20 cellular contexts compared by ENCODE assay signal in the genomic region with DNA sequence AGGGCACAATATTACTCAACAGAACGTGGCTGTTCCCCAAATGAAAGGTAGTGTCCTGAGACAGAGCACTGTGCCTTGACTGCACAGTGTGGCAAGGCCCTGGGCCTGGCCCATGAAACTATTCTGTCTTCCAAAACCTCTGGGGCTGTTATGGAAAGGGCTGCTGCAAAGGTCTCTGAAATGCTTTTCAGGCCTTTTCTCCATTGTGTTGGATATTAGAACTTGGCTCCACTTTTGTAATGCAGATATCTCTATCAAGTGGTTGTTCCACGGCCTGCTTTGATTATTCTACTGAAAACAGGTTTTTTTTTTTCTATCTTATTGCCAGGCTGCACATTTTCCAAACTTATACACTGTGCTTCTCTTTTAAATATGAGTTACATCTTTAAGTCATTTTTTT.
DNase-seq lines count a peak whose midpoint lies in the region; ATAC-seq and TF ChIP-seq lines count a peak whose summit lies in the region.
"Had no signal": no experiment of that assay in that cellular context is flagged by ENCODE, and none has a peak within 500 bp of the region (broad histone marks: within the 10 kb centered on the region; RNA-seq: fewer than 3 reads in every experiment).

No MANE protein-coding gene starts in this region.

- no peak for ATAC-seq in HG02885 (IDR thresholded peaks at IDR 0.05; ENCODE audit: poor library complexity, unreplicated experiment)
- ATAC-seq in CD4-positive, alpha-beta T cell (ENCODE audit: poor library complexity): no peak
- ATAC-seq: HepG2 had no signal

- DNase-seq in H7: peak; percentile 3
- peak; percentile 68 for DNase-seq in NT2/D1 (ENCODE audit: low read depth, low spot score)
- DNase-seq in iPS DF 19.7 (ENCODE audit: low read depth, low spot score): peak; percentile 25
- DNase-seq in iPS-NIHi7 (ENCODE audit: extremely low spot score): peak; percentile 16
- no peak for DNase-seq in NCI-H1105 (lab: John Stamatoyannopoulos, UW)
- no peak for DNase-seq in esophagus squamous epithelium (lab: John Stamatoyannopoulos, UW)
- no peak for DNase-seq in CD4-positive, alpha-beta T cell
- DNase-seq: CD8-positive, alpha-beta memory T cell; COR-L47; DMS 273 treated with DMSO at 0.1 percent for 48 hours; DMS53; GDM1; GM23248; HCEC 1CT; KBM-7 had no signal

- H3K9ac ChIP-seq in NT2/D1 (ENCODE audit: insufficient read length, low read depth): no peak overlapping the region
- H3K9ac ChIP-seq: BLaER1 treated with 17β-estradiol and CSF1 and Interleukin-3, amounts not matched to agents 10 nM and 100 nM; GM23248 had no signal

- POLR2A ChIA-PET in CD4-positive, alpha-beta T cell (lab: Charles Lee): no interaction called here

- TF ChIP-seq CTCF in esophagus squamous epithelium (IDR thresholded peaks at IDR 0.05): no peak
- no peak for TF ChIP-seq CTCF in CD4-positive, alpha-beta T cell (IDR thresholded peaks at IDR 0.05)

- H3K27ac Mint-ChIP-seq in CD4-positive, alpha-beta T cell: no peak overlapping the region
- H3K27ac Mint-ChIP-seq: B cell; CD8-positive, alpha-beta memory T cell; IgD-negative memory B cell had no signal

- no peak overlapping the region for H3K4me3 Mint-ChIP-seq in CD4-positive, alpha-beta T cell
- H3K4me3 Mint-ChIP-seq: B cell, IgD-negative memory B cell had no signal

- peaks cover 15% of the 10 kb centered on the region for H3K9me3 ChIP-seq in NT2/D1 (ENCODE audit: insufficient read depth, low read length)
- H3K9me3 ChIP-seq in esophagus squamous epithelium: no peaks in the 10 kb centered on the region
- no peaks in the 10 kb centered on the region for H3K9me3 ChIP-seq in CD4-positive, alpha-beta T cell (ENCODE audit: control insufficient read depth, low read length)
- H3K9me3 ChIP-seq: BLaER1 treated with 17β-estradiol and CSF1 and Interleukin-3, amounts not matched to agents 10 nM and 100 nM had no signal

- H3K4me1 ChIP-seq in NT2/D1 (ENCODE audit: insufficient read depth, insufficient read length): no peaks in the 10 kb centered on the region
- H3K4me1 ChIP-seq in esophagus squamous epithelium: no peaks in the 10 kb centered on the region
- H3K4me1 ChIP-seq: BLaER1 treated with 17β-estradiol and CSF1 and Interleukin-3, amounts not matched to agents 10 nM and 100 nM had no signal

- WGBS in esophagus squamous epithelium, 2 donors: 29 to 56% methylated on average over 2 of the region's 2 CpGs

- H3K4me1 Mint-ChIP-seq in CD4-positive, alpha-beta T cell (ENCODE audit: low read depth): no peaks in the 10 kb centered on the region
- H3K4me1 Mint-ChIP-seq: B cell; CD8-positive, alpha-beta memory T cell; IgD-negative memory B cell had no signal

- peaks cover 15% of the 10 kb centered on the region for H3K9me3 Mint-ChIP-seq in CD4-positive, alpha-beta T cell

- no peak overlapping the region for H3K27ac ChIP-seq in esophagus squamous epithelium
- no peak overlapping the region for H3K27ac ChIP-seq in CD4-positive, alpha-beta T cell (ENCODE audit: low read depth, low read length)
- H3K27ac ChIP-seq: BLaER1 treated with 17β-estradiol and CSF1 and Interleukin-3, amounts not matched to agents 10 nM and 100 nM; GM23248 had no signal

- no peaks in the 10 kb centered on the region for H3K36me3 ChIP-seq in H7 (replicated peaks; ENCODE audit: control insufficient read depth, insufficient read depth, low read length)
- H3K36me3 ChIP-seq in NT2/D1 (ENCODE audit: insufficient read depth, insufficient read length, low read length): no peaks in the 10 kb centered on the region
- no peaks in the 10 kb centered on the region for H3K36me3 ChIP-seq in esophagus squamous epithelium
- H3K36me3 ChIP-seq: BLaER1 treated with 17β-estradiol and CSF1 and Interleukin-3, amounts not matched to agents 10 nM and 100 nM had no signal

- CTCF ChIA-PET in CD4-positive, alpha-beta T cell (lab: Charles Lee): no interaction called here

- H3K27me3 Mint-ChIP-seq in CD4-positive, alpha-beta T cell: no peaks in the 10 kb centered on the region
- H3K27me3 Mint-ChIP-seq: B cell; CD8-positive, alpha-beta memory T cell; IgD-negative memory B cell had no signal

- intact Hi-C loops in esophagus squamous epithelium (cut with DNase I): no loop called here
- intact Hi-C loops in CD4-positive, alpha-beta T cell (cut with DNase I, micrococcal nuclease): no loop called here

- no peak for TF ChIP-seq POLR2A in esophagus squamous epithelium (IDR thresholded peaks at IDR 0.05)

- H3K36me3 Mint-ChIP-seq in CD4-positive, alpha-beta T cell (ENCODE audit: low read depth): no peaks in the 10 kb centered on the region
- H3K36me3 Mint-ChIP-seq: CD8-positive, alpha-beta memory T cell; IgD-negative memory B cell had no signal

- H3K4me3 ChIP-seq in H7 (ENCODE audit: insufficient read depth, low read depth, low read length) (no peak overlapping the region), NT2/D1 (ENCODE audit: insufficient read length, low read depth) (no peak overlapping the region), esophagus squamous epithelium (no peak overlapping the region)
- H3K4me3 ChIP-seq: BLaER1 treated with 17β-estradiol and CSF1 and Interleukin-3, amounts not matched to agents 10 nM and 100 nM; GM23248 had no signal

- H3K27me3 ChIP-seq in H7 (ENCODE audit: control insufficient read depth, insufficient read depth, low read length) (peaks cover 2% of the 10 kb centered on the region; the same call in 1 of the 2 replicates), NT2/D1 (ENCODE audit: insufficient read depth, insufficient read length) (no peaks in the 10 kb centered on the region), esophagus squamous epithelium (no peaks in the 10 kb centered on the region)
- no peaks in the 10 kb centered on the region for H3K27me3 ChIP-seq in CD4-positive, alpha-beta T cell (ENCODE audit: control insufficient read depth, insufficient read depth, low read length)
- H3K27me3 ChIP-seq: BLaER1 treated with 17β-estradiol and CSF1 and Interleukin-3, amounts not matched to agents 10 nM and 100 nM had no signal

Comparison
In these comparisons a context has a peak if more than half of its experiments do, and no peak if none do; other contexts are left out.
1. DNase-seq: peak in H7 (single experiment), NT2/D1 (single experiment), iPS DF 19.7 (single experiment) and iPS-NIHi7 (single experiment); none in NCI-H1105 (single experiment), esophagus squamous epithelium (single experiment) and CD4-positive, alpha-beta T cell (0 of 10).